8 cellular contexts compared by ENCODE assay signal in genomic region chr3:87227104-87227834, GRCh38. TPM values are rescaled to one million over a fixed set of nuclear protein-coding genes. Genes with fewer than 3 reads are reported as not detected.
DNase-seq lines count a peak whose midpoint lies in the region; ATAC-seq and TF ChIP-seq lines count a peak whose summit lies in the region.

Gene CHMP2B (plus strand): TSS chr3:87227309. CDS start chr3:87227523, 214 bp downstream.

- DNase-seq in C1 segment of cervical spinal cord (lab: John Stamatoyannopoulos, UW) (peak; percentile 61 to 95 (median 91)), NCI-H526 treated with DMSO at 0.1 percent for 48 hours (lab: John Stamatoyannopoulos, UW) (peak; percentile 77), coronary artery (ENCODE audit: low spot score) (peak; percentile 95)
- DNase-seq in activated CD4-positive, alpha-beta T cell treated with anti-CD3 and anti-CD28 coated beads, Interleukin-2, amount 10 ng/mL, durations not matched to agents 24 days and 14 days = peak; percentile 97
- DNase-seq in stimulated activated CD4-positive, alpha-beta T cell treated with anti-CD3 and anti-CD28 coated beads, Interleukin-1b, Interleukin-23, amount 100 ng/mL, for 24 hours (ENCODE audit: low read depth in 4 of 4, low spot score in 1 of 4) = peak; percentile 74 to 84 (median 77)

- peak within 1 kb of the TSS; percentile 100 for H3K4me3 Mint-ChIP-seq in activated CD4-positive, alpha-beta T cell treated with anti-CD3 and anti-CD28 coated beads, Interleukin-2, amount 10 ng/mL, durations not matched to agents 24 days and 14 days

- H3K9me3 Mint-ChIP-seq in activated CD4-positive, alpha-beta T cell treated with anti-CD3 and anti-CD28 coated beads, Interleukin-2, amount 10 ng/mL, durations not matched to agents 24 days and 14 days = peaks cover 4% of the 10 kb centered on the region

- intact Hi-C loops in activated CD4-positive, alpha-beta T cell treated with anti-CD3 and anti-CD28 coated beads, Interleukin-2, amount 10 ng/mL, durations not matched to agents 24 days and 14 days (cut with micrococcal nuclease) = loop anchor here (1.0 to 10.0 kb wide), 3 partner anchors 106 to 928 kb away; partner anchors contain the start of genes CGGBP1 and ZNF654

- TF ChIP-seq CTCF in coronary artery (IDR thresholded peaks at IDR 0.05) = no peak

- H3K4me1 Mint-ChIP-seq in activated CD4-positive, alpha-beta T cell treated with anti-CD3 and anti-CD28 coated beads, Interleukin-2, amount 10 ng/mL, durations not matched to agents 24 days and 14 days = peaks cover 33% of the 10 kb centered on the region

- H3K27ac ChIP-seq in coronary artery (peak within 1 kb of the TSS; percentile 93 to 98), layer of hippocampus (ENCODE audit: low read depth, low read length) (peak within 1 kb of the TSS; percentile 85)

- H3K27me3 ChIP-seq in layer of hippocampus (ENCODE audit: control insufficient read depth, insufficient read depth, low read length) = no peaks in the 10 kb centered on the region

- peak within 1 kb of the TSS; percentile 97 for H3K4me3 ChIP-seq in coronary artery

- H3K27ac Mint-ChIP-seq in activated CD4-positive, alpha-beta T cell treated with anti-CD3 and anti-CD28 coated beads, Interleukin-2, amount 10 ng/mL, durations not matched to agents 24 days and 14 days = peak within 1 kb of the TSS; percentile 98

- H3K36me3 Mint-ChIP-seq in activated CD4-positive, alpha-beta T cell treated with anti-CD3 and anti-CD28 coated beads, Interleukin-2, amount 10 ng/mL, durations not matched to agents 24 days and 14 days (ENCODE audit: low read depth) = peaks cover 13% of the 10 kb centered on the region

- H3K27me3 Mint-ChIP-seq in activated CD4-positive, alpha-beta T cell treated with anti-CD3 and anti-CD28 coated beads, Interleukin-2, amount 10 ng/mL, durations not matched to agents 24 days and 14 days = peaks cover 25% of the 10 kb centered on the region

- ATAC-seq in GM19351 (IDR thresholded peaks at IDR 0.05; ENCODE audit: unreplicated experiment) (peak; percentile 90), HG03520 (IDR thresholded peaks at IDR 0.05; ENCODE audit: unreplicated experiment) (peak; percentile 95)

RNA-seq across cellular contexts. Expression of gene CHMP2B, which starts in this region (rescaled TPM):
- total RNA-seq in activated CD4-positive, alpha-beta T cell treated with anti-CD3 and anti-CD28 coated beads, Interleukin-2, amount 10 ng/mL, durations not matched to agents 24 days and 14 days = 25.3 and 27.2 TPM in 2 replicates

Comparison
In these comparisons a context has a peak if more than half of its experiments do, and no peak if none do; other contexts are left out.
1. Peak in every context shown above with its lines: DNase-seq, ATAC-seq, H3K4me3 ChIP-seq and H3K27ac ChIP-seq.